1 cellular context compared by ENCODE assay signal in the genomic region with DNA sequence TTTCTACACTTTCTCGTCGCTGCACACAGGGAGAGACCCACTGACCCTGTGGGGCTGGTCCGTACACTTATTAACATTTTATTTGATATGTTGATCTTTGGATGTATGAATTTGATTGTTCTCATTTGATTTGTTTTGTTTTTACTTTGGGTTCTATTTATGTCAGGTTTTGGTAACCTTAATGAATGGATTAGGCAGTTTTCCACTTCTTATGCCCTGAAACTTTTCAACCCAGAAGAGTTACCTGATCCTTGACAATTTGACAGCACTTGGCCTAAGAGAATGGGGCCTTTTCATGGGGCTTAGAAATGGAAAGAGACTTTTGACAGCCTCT.
TF ChIP-seq lines count a peak whose summit lies in the region.

No MANE protein-coding gene starts in this region.

TF ChIP-seq in WTC11, 78 proteins besides CTCF, POLR2A, EP300 and RAD21 (continued from another document):
- TF ChIP-seq, protein P1, sequence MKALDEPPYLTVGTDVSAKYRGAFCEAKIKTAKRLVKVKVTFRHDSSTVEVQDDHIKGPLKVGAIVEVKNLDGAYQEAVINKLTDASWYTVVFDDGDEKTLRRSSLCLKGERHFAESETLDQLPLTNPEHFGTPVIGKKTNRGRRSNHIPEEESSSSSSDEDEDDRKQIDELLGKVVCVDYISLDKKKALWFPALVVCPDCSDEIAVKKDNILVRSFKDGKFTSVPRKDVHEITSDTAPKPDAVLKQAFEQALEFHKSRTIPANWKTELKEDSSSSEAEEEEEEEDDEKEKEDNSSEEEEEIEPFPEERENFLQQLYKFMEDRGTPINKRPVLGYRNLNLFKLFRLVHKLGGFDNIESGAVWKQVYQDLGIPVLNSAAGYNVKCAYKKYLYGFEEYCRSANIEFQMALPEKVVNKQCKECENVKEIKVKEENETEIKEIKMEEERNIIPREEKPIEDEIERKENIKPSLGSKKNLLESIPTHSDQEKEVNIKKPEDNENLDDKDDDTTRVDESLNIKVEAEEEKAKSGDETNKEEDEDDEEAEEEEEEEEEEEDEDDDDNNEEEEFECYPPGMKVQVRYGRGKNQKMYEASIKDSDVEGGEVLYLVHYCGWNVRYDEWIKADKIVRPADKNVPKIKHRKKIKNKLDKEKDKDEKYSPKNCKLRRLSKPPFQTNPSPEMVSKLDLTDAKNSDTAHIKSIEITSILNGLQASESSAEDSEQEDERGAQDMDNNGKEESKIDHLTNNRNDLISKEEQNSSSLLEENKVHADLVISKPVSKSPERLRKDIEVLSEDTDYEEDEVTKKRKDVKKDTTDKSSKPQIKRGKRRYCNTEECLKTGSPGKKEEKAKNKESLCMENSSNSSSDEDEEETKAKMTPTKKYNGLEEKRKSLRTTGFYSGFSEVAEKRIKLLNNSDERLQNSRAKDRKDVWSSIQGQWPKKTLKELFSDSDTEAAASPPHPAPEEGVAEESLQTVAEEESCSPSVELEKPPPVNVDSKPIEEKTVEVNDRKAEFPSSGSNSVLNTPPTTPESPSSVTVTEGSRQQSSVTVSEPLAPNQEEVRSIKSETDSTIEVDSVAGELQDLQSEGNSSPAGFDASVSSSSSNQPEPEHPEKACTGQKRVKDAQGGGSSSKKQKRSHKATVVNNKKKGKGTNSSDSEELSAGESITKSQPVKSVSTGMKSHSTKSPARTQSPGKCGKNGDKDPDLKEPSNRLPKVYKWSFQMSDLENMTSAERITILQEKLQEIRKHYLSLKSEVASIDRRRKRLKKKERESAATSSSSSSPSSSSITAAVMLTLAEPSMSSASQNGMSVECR (CRISPR knock-in tag; IDR thresholded peaks at IDR 0.05; ENCODE audit: borderline replicate concordance), result no peak
- TF ChIP-seq, protein P2, sequence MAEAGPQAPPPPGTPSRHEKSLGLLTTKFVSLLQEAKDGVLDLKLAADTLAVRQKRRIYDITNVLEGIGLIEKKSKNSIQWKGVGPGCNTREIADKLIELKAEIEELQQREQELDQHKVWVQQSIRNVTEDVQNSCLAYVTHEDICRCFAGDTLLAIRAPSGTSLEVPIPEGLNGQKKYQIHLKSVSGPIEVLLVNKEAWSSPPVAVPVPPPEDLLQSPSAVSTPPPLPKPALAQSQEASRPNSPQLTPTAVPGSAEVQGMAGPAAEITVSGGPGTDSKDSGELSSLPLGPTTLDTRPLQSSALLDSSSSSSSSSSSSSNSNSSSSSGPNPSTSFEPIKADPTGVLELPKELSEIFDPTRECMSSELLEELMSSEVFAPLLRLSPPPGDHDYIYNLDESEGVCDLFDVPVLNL (CRISPR knock-in tag; IDR thresholded peaks at IDR 0.05; ENCODE audit: borderline replicate concordance, low read depth), result no peak
- TF ChIP-seq NR3C1 (CRISPR knock-in tag; conservative IDR thresholded peaks at IDR 0.05; ENCODE audit: low read depth), result no peak
- TF ChIP-seq ZBTB21 (CRISPR knock-in tag; IDR thresholded peaks at IDR 0.05; ENCODE audit: borderline replicate concordance), result no peak
